Comparison of ENCODE assay signal across 8 cellular contexts in the genomic region with DNA sequence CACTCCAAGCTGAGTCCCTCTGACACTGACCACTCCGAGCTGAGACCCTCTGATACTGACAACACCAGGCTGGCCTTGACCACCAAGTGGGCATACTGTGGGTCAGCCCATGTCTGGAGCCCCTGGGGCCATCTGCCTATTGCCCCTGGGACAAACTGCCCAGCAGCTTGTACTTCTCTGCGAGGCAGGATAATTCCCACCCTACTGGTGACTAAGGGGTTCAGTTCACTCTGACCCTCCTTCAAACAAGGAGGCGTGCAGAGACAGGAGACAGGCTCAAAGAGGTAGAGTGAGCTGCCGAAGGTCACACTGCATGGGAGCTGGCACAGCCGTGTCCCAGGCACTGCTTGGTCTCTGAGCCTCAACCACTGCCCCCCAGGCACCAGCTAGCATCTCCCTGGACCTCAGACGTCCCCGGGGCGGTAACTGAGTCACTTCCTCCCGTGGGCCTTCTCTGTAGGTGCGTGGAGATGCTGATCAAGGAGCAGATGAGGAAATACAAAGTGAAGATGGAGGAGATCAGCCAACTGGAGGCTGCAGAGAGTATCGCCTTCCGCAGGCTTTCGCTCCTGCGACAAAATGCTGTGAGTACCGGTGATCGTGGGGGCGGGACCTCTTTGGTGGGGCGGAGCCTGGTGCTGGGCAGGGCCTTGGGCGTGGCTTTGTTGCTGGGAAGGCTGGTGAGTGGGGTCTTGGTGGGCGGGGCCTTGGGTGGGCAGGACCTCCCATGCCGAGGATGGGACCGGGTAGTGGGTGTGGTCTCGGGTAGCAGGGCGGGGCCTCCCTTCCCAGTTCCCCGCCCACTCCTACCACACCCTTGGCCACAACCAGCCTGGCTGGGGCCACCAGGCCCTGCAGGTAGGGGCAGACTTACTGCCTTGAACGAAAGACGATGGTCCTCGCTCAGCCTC. TPM values are rescaled to one million over a fixed set of nuclear protein-coding genes. Genes with fewer than 3 reads are reported as not detected.
A peak's percentile ranks its signal among the peaks of the same experiment; 100 is the strongest.
DNase-seq lines count a peak whose midpoint lies in the region; ATAC-seq, FAIRE-seq and TF ChIP-seq lines count a peak whose summit lies in the region.

No MANE protein-coding gene starts in this region.

- intact Hi-C loops in lower lobe of right lung (cut with DNase I), result no loop called here

- no peaks in the 10 kb centered on the region for H3K9me3 Mint-ChIP-seq in chondrocyte (ENCODE audit: low read depth)

- POLR2A ChIA-PET in A549 (lab: Yijun Ruan, JAX), result no interaction called here

- FAIRE-seq in A549 (lab: Jason Lieb, UNC), result no peak

- H3K4me1 Mint-ChIP-seq in chondrocyte (ENCODE audit: low read depth), result peaks cover 4% of the 10 kb centered on the region

- peaks cover under 1% of the 10 kb centered on the region; the same call in 1 of the 3 replicates for H3K4me1 ChIP-seq in A549
- H3K4me1 ChIP-seq in SJCRH30, result peaks cover 2% of the 10 kb centered on the region; the same call in 1 of the 2 replicates
- peaks cover under 1% of the 10 kb centered on the region for H3K4me1 ChIP-seq in lower lobe of right lung

- H3K9me3 ChIP-seq in A549, result no peaks in the 10 kb centered on the region
- no peaks in the 10 kb centered on the region for H3K9me3 ChIP-seq in SJCRH30 (replicated peaks)
- H3K9me3 ChIP-seq in lower lobe of right lung, result no peaks in the 10 kb centered on the region

- no peaks in the 10 kb centered on the region for H3K27me3 ChIP-seq in SJCRH30
- H3K27me3 ChIP-seq in lower lobe of right lung (ENCODE audit: low read depth), result no peaks in the 10 kb centered on the region

- TF ChIP-seq RAD21 in A549 (conservative IDR thresholded peaks at IDR 0.05 in 1 of 2, IDR thresholded peaks at IDR 0.05 in 1 of 2), result no peak

- CTCF ChIA-PET in A549 (lab: Yijun Ruan, JAX), result interaction anchor here (1.7 to 2.3 kb wide), 2 partner anchors 26 to 74 kb away, joined by 3 to 5 read pairs; no protein-coding TSS in a partner anchor

- no peak overlapping the region for H3K4me2 ChIP-seq in A549

- H3K27ac Mint-ChIP-seq in chondrocyte (ENCODE audit: unreplicated experiment), result peak overlapping the region; percentile 61

- TF ChIP-seq CTCF in A549 (IDR thresholded peaks at IDR 0.05) (no peak), GM12865 (IDR thresholded peaks at IDR 0.05; ENCODE audit: insufficient read depth, low read depth, low read length, missing control alignments) (no peak), chondrocyte (IDR thresholded peaks at IDR 0.05) (no peak), lower lobe of right lung (IDR thresholded peaks at IDR 0.05) (no peak)

- H3K27me3 Mint-ChIP-seq in chondrocyte (ENCODE audit: low read depth), result no peaks in the 10 kb centered on the region

- TF ChIP-seq POLR2A in A549 (IDR thresholded peaks at IDR 0.05; ENCODE audit: low read length), result no peak

- 83% methylated on average over 17 of the region's 28 CpGs for WGBS in A549 (ENCODE audit: missing lambda C conversion rate)

- H3K36me3 Mint-ChIP-seq in chondrocyte (ENCODE audit: low read depth), result peaks cover 28% of the 10 kb centered on the region

- no peak for TF ChIP-seq EP300 in A549 (IDR thresholded peaks at IDR 0.05)

- H3K27ac ChIP-seq in A549 (no peak overlapping the region), SJCRH30 (no peak overlapping the region), lower lobe of right lung (no peak overlapping the region)

- DNase-seq in A549 (ENCODE audit: low read depth in 1 of 2, low spot score in 1 of 2) (peak; percentile 19 to 79), GM12865 (ENCODE audit: low read depth) (peak; percentile 87), SJCRH30 (peak; percentile 84 to 90), chondrocyte (ENCODE audit: low spot score) (no peak), lower lobe of right lung (no peak), Ammon's horn (ENCODE audit: low spot score) (no peak), ureter (ENCODE audit: low spot score) (no peak)
- peak; percentile 74 for DNase-seq in stimulated activated CD4-positive, alpha-beta T cell treated with anti-CD3 and anti-CD28 coated beads, Interleukin-15, amount 100 ng/mL, for 24 hours

- no peak overlapping the region for H3K4me3 Mint-ChIP-seq in chondrocyte (ENCODE audit: unreplicated experiment)

- H3K36me3 ChIP-seq in SJCRH30 (peaks cover 37% of the 10 kb centered on the region), lower lobe of right lung (peaks cover 87% of the 10 kb centered on the region)

- no peak overlapping the region for H3K4me3 ChIP-seq in A549
- H3K4me3 ChIP-seq in GM12865 (ENCODE audit: low read depth, low read length), result no peak overlapping the region
- no peak overlapping the region for H3K4me3 ChIP-seq in SJCRH30
- H3K4me3 ChIP-seq in lower lobe of right lung, result no peak overlapping the region

- ATAC-seq in A549, result peak in 1 of 2 experiments; percentile 76; a peak in 3 of 6 replicates
- no peak for ATAC-seq in lower lobe of right lung

TF ChIP-seq in A549, 52 proteins besides CTCF, POLR2A, EP300 and RAD21 (continues in another document):
- TF ChIP-seq MYC (IDR thresholded peaks at IDR 0.05; ENCODE audit: borderline replicate concordance, low read length), result no peak
- no peak for TF ChIP-seq BHLHE40 (IDR thresholded peaks at IDR 0.05; ENCODE audit: low read depth, low read length)
- no peak for TF ChIP-seq JUNB (IDR thresholded peaks at IDR 0.05)
- TF ChIP-seq, protein P1, sequence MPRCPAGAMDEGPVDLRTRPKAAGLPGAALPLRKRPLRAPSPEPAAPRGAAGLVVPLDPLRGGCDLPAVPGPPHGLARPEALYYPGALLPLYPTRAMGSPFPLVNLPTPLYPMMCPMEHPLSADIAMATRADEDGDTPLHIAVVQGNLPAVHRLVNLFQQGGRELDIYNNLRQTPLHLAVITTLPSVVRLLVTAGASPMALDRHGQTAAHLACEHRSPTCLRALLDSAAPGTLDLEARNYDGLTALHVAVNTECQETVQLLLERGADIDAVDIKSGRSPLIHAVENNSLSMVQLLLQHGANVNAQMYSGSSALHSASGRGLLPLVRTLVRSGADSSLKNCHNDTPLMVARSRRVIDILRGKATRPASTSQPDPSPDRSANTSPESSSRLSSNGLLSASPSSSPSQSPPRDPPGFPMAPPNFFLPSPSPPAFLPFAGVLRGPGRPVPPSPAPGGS (IDR thresholded peaks at IDR 0.05), result no peak
- TF ChIP-seq CBX8 (IDR thresholded peaks at IDR 0.05), result no peak

RNA-seq across cellular contexts. Expression of gene USE1, which starts 5.8 kb away (rescaled TPM):
- polyA plus RNA-seq in A549 (2011; rRNA removed) (10.1 and 10.2 TPM in 2 replicates), A549 (2017; fragmentation: RNase III; extraction: RNeasy Plus Mini Kit Qiagen cat#74134 plus additional on column Dnase treatment) (15.5 to 18.4 TPM (median 16.5 TPM) in 3 replicates)
- 23.8 and 28.6 TPM in 2 replicates for polyA plus RNA-seq in A549 (2012; cell fraction: cytosol; rRNA removed)
- polyA plus RNA-seq in A549 (2012; cell fraction: nucleus; rRNA removed), result 18.2 and 19.8 TPM in 2 replicates
- 8.7 and 11.7 TPM in 2 replicates for polyA minus RNA-seq in A549 (2011; rRNA and poly(A)+ RNA removed)
- 9.9 and 11.0 TPM in 2 replicates for total RNA-seq in SJCRH30 (2014; rRNA removed; shearing (Covaris generic))
- total RNA-seq in chondrocyte (27.3 to 31.7 TPM (median 29.9 TPM) in 3 replicates), lower lobe of right lung (32.0 TPM), ureter (20.2 TPM)

RNA-seq across cellular contexts. Expression of gene OCEL1, which starts 16.6 kb away (rescaled TPM):
- polyA plus RNA-seq in A549 (2011; rRNA removed) (5.5 and 8.5 TPM in 2 replicates), A549 (2017; fragmentation: RNase III; extraction: RNeasy Plus Mini Kit Qiagen cat#74134 plus additional on column Dnase treatment) (6.0 to 10.7 TPM (median 9.2 TPM) in 3 replicates)
- polyA plus RNA-seq in A549 (2012; cell fraction: cytosol; rRNA removed), result 7.7 and 9.8 TPM in 2 replicates
- polyA plus RNA-seq in A549 (2012; cell fraction: nucleus; rRNA removed), result 9.2 and 9.3 TPM in 2 replicates
- polyA minus RNA-seq in A549 (2011; rRNA and poly(A)+ RNA removed), result 6.3 and 6.7 TPM in 2 replicates
- total RNA-seq in SJCRH30 (2014; rRNA removed; shearing (Covaris generic)), result 5.1 and 5.3 TPM in 2 replicates
- total RNA-seq in chondrocyte (21.1 to 23.8 TPM (median 22.3 TPM) in 3 replicates), lower lobe of right lung (37.2 TPM), ureter (21.9 TPM)

RNA-seq across cellular contexts. Expression of gene NR2F6, which starts 36.3 kb away (rescaled TPM):
- polyA plus RNA-seq in A549 (2011; rRNA removed), result 30.4 and 31.9 TPM in 2 replicates
- 68.5 and 118 TPM in 2 replicates for polyA plus RNA-seq in A549 (2012; cell fraction: cytosol; rRNA removed)
- 86.5 and 152 TPM in 2 replicates for polyA plus RNA-seq in A549 (2012; cell fraction: nucleus; rRNA removed)
- polyA plus RNA-seq in A549 (2017; fragmentation: RNase III; extraction: RNeasy Plus Mini Kit Qiagen cat#74134 plus additional on column Dnase treatment), result 37.7 to 42.4 TPM (median 42.1 TPM) in 3 replicates
- polyA minus RNA-seq in A549 (2011; rRNA and poly(A)+ RNA removed), result 18.0 and 28.2 TPM in 2 replicates
- total RNA-seq in SJCRH30 (2014; rRNA removed; shearing (Covaris generic)), result 41.0 and 42.0 TPM in 2 replicates
- total RNA-seq in chondrocyte, result 31.9 to 45.0 TPM (median 43.7 TPM) in 3 replicates
- total RNA-seq in lower lobe of right lung, result 38.7 TPM
- 72.1 TPM for total RNA-seq in ureter

RNA-seq across cellular contexts. Expression of gene USHBP1, which starts 55.2 kb away (rescaled TPM):
- polyA plus RNA-seq in A549 (2011; rRNA removed) (0.03 and 0.04 TPM in 2 replicates), A549 (2017; fragmentation: RNase III; extraction: RNeasy Plus Mini Kit Qiagen cat#74134 plus additional on column Dnase treatment) (not detected in 3 replicates)
- polyA plus RNA-seq in A549 (2012; cell fraction: cytosol; rRNA removed), result 0.03 TPM in 2 replicates
- polyA plus RNA-seq in A549 (2012; cell fraction: nucleus; rRNA removed), result 0.10 and 0.12 TPM in 2 replicates
- polyA minus RNA-seq in A549 (2011; rRNA and poly(A)+ RNA removed), result 0.08 TPM in 1 of 2 replicates, not detected in the other
- 0.04 TPM in 1 of 2 replicates, not detected in the other for total RNA-seq in SJCRH30 (2014; rRNA removed; shearing (Covaris generic))
- total RNA-seq in chondrocyte (not detected in 3 replicates), lower lobe of right lung (8.2 TPM), ureter (7.2 TPM)

RNA-seq across cellular contexts. Expression of gene BABAM1, which starts 57.9 kb away (rescaled TPM):
- polyA plus RNA-seq in A549 (2011; rRNA removed), result 52.1 and 56.0 TPM in 2 replicates
- 86.5 and 87.5 TPM in 2 replicates for polyA plus RNA-seq in A549 (2012; cell fraction: cytosol; rRNA removed)
- polyA plus RNA-seq in A549 (2012; cell fraction: nucleus; rRNA removed), result 96.9 and 101 TPM in 2 replicates
- polyA plus RNA-seq in A549 (2017; fragmentation: RNase III; extraction: RNeasy Plus Mini Kit Qiagen cat#74134 plus additional on column Dnase treatment), result 64.0 to 67.6 TPM (median 65.7 TPM) in 3 replicates
- 18.7 and 20.4 TPM in 2 replicates for polyA minus RNA-seq in A549 (2011; rRNA and poly(A)+ RNA removed)
- total RNA-seq in SJCRH30 (2014; rRNA removed; shearing (Covaris generic)), result 96.0 and 98.5 TPM in 2 replicates
- total RNA-seq in chondrocyte, result 83.3 to 100 TPM (median 91.2 TPM) in 3 replicates
- total RNA-seq in lower lobe of right lung, result 58.4 TPM
- total RNA-seq in ureter, result 67.7 TPM

Comparison
In these comparisons a context has a peak if more than half of its experiments do, and no peak if none do; other contexts are left out.
1. DNase-seq: peak in A549 (2 of 2), GM12865 (single experiment), SJCRH30 (2 of 2) and stimulated activated CD4-positive, alpha-beta T cell treated with anti-CD3 and anti-CD28 coated beads, Interleukin-15, amount 100 ng/mL, for 24 hours (single experiment); none in chondrocyte (single experiment), lower lobe of right lung (single experiment), Ammon's horn (single experiment) and ureter (single experiment).